ENCODE assay signal across 8 cellular contexts in genomic region chr18:8610442-8610801, GRCh38. TPM values are rescaled to one million over a fixed set of nuclear protein-coding genes. Genes with fewer than 3 reads are reported as not detected.
DNase-seq lines count a peak whose midpoint lies in the region; ATAC-seq and TF ChIP-seq lines count a peak whose summit lies in the region.

No MANE protein-coding gene starts in this region.

- H3K4me2 ChIP-seq in neural cell (ENCODE audit: low read length): peak overlapping the region; percentile 96

- H4K20me1 ChIP-seq in neural cell (ENCODE audit: insufficient read depth): peaks cover 8% of the 10 kb centered on the region

- no peaks in the 10 kb centered on the region for H3K9me2 ChIP-seq in neural cell (ENCODE audit: insufficient read depth, low read length)

- H3K9ac ChIP-seq in neural cell (ENCODE audit: low read length): peak overlapping the region; percentile 83

- peak overlapping the region; percentile 40 for H2AFZ ChIP-seq in neural cell (ENCODE audit: low read depth, low read length)

- no peaks in the 10 kb centered on the region for H3K36me3 ChIP-seq in neural cell (ENCODE audit: insufficient read depth, low read length)

- no peaks in the 10 kb centered on the region for H3F3A ChIP-seq in neural cell (ENCODE audit: insufficient read depth, low read length, poor library complexity, severe bottlenecking)

- no peak for TF ChIP-seq RAD21 in neural cell (conservative IDR thresholded peaks at IDR 0.05)

- peak; percentile 36 for DNase-seq in NCI-H146 (lab: John Stamatoyannopoulos, UW)
- no peak for DNase-seq in NCI-H146 treated with DMSO at 0.1 percent for 48 hours (lab: John Stamatoyannopoulos, UW; ENCODE audit: unreplicated experiment)
- peak; percentile 21 for DNase-seq in RPMI7951 (ENCODE audit: low read depth)
- DNase-seq in epithelial cell of esophagus (ENCODE audit: low read depth): no peak
- DNase-seq in NCI-H2196 (lab: John Stamatoyannopoulos, UW; ENCODE audit: unreplicated experiment): no peak
- DNase-seq in dedifferentiated amniotic fluid mesenchymal stem cell (ENCODE audit: extremely low spot score): no peak

- H3K4me3 ChIP-seq in epithelial cell of esophagus (ENCODE audit: low read length) (peak overlapping the region; percentile 87), neural cell (ENCODE audit: low read length) (peak overlapping the region; percentile 96)

- no peaks in the 10 kb centered on the region for H3K9me3 ChIP-seq in neural cell (ENCODE audit: low read length)

- no peak for TF ChIP-seq EP300 in neural cell (conservative IDR thresholded peaks at IDR 0.05; ENCODE audit: poor library complexity, severe bottlenecking)

- no peak for ATAC-seq in GM18907 (IDR thresholded peaks at IDR 0.05; ENCODE audit: unreplicated experiment)

- TF ChIP-seq CTCF in epithelial cell of esophagus (IDR thresholded peaks at IDR 0.05; ENCODE audit: insufficient read depth, low read depth, low read length, missing control alignments): no peak
- TF ChIP-seq CTCF in neural cell (IDR thresholded peaks at IDR 0.05; ENCODE audit: poor library complexity, severe bottlenecking): no peak

- peaks cover 9% of the 10 kb centered on the region for H3K27me3 ChIP-seq in neural cell (ENCODE audit: insufficient read depth, low read depth, low read length)

- peak overlapping the region; percentile 49 for H3K27ac ChIP-seq in neural cell (ENCODE audit: low read length)

- H3K79me2 ChIP-seq in neural cell (replicated peaks; ENCODE audit: insufficient read depth, low read length): peaks cover 49% of the 10 kb centered on the region

TF ChIP-seq in neural cell, 6 proteins besides CTCF, POLR2A, EP300 and RAD21:
- no peak for TF ChIP-seq MXI1 (conservative IDR thresholded peaks at IDR 0.05; ENCODE audit: poor library complexity, severe bottlenecking)

RNA-seq across cellular contexts. Expression of gene RAB12, which starts 1.2 kb away (rescaled TPM):
- 50.6 and 61.8 TPM in 2 replicates for total RNA-seq in RPMI7951 (2014; rRNA removed; shearing (Covaris generic))
- 84.3 and 102 TPM in 2 replicates for polyA plus RNA-seq in neural cell
- polyA minus RNA-seq in neural cell: 89.1 and 100 TPM in 2 replicates

Comparison
In these comparisons a context has a peak if more than half of its experiments do, and no peak if none do; other contexts are left out.
1. DNase-seq: peak in NCI-H146 (single experiment) and RPMI7951 (single experiment); none in NCI-H146 treated with DMSO at 0.1 percent for 48 hours (single experiment), epithelial cell of esophagus (single experiment), NCI-H2196 (single experiment) and dedifferentiated amniotic fluid mesenchymal stem cell (single experiment).